8 cellular contexts compared by ENCODE assay signal in genomic region chr1:203673550-203674411, GRCh38. TPM values are rescaled to one million over a fixed set of nuclear protein-coding genes. Genes with fewer than 3 reads are reported as not detected.
DNase-seq lines count a peak whose midpoint lies in the region; ATAC-seq and TF ChIP-seq lines count a peak whose summit lies in the region.

No MANE protein-coding gene starts in this region.

- no peaks in the 10 kb centered on the region for H3K27me3 ChIP-seq in lung (ENCODE audit: control insufficient read depth, insufficient read depth)

- DNase-seq in ELF-1 (ENCODE audit: low read depth, low spot score) (peak; percentile 58), Kasumi-1 (lab: John Stamatoyannopoulos, UW) (peak; percentile 99 to 100), choroid plexus epithelial cell (ENCODE audit: low read depth) (peak; percentile 88), lung (ENCODE audit: low spot score) (peak; percentile 51)
- DNase-seq in stimulated activated CD8-positive, alpha-beta memory T cell treated with anti-CD3 and anti-CD28 coated beads, Interleukin-15, amount 100 ng/mL, for 1 hour (ENCODE audit: low read depth): peak; percentile 33

- H3K36me3 ChIP-seq in lung (ENCODE audit: control insufficient read depth in 2 of 2, insufficient read depth in 2 of 2, low read length in 2 of 2): peaks cover 4 to 9% of the 10 kb centered on the region in 2 donors

- H3K27ac ChIP-seq in lung (ENCODE audit: low read depth in 1 of 2, low read length in 1 of 2): peak overlapping the region; percentile 82 to 94

- TF ChIP-seq CTCF in choroid plexus epithelial cell (conservative IDR thresholded peaks at IDR 0.05; ENCODE audit: low read depth, low read length) (peak; percentile 32), lung (IDR thresholded peaks at IDR 0.05; ENCODE audit: control extremely low read depth, extremely low read depth) (no peak)

- WGBS in lung, 2 donors: 14 to 28% methylated on average over 13 of the region's 13 CpGs

- H3K9me3 ChIP-seq in lung (ENCODE audit: control insufficient read depth in 2 of 2, insufficient read depth in 1 of 2, low read length in 1 of 2): no peaks in the 10 kb centered on the region

- ATAC-seq in activated CD4-positive, CD25-positive, alpha-beta regulatory T cell treated with anti-CD3 and anti-CD28 coated beads, Interleukin-2, amount 50 U/mL, for 24 hours: peak; percentile 82 to 83
- peak; percentile 81 for ATAC-seq in lung (ENCODE audit: insufficient read depth, low FRiP score)
- ATAC-seq in HG03521 (IDR thresholded peaks at IDR 0.05; ENCODE audit: unreplicated experiment): no peak
- ATAC-seq in GM21515 (IDR thresholded peaks at IDR 0.05; ENCODE audit: unreplicated experiment): no peak

- no peak overlapping the region for H3K4me3 ChIP-seq in choroid plexus epithelial cell (ENCODE audit: low read depth, low read length)
- no peak overlapping the region for H3K4me3 ChIP-seq in lung

- H3K4me1 ChIP-seq in lung (ENCODE audit: control insufficient read depth in 2 of 2, insufficient read depth in 2 of 2, low read length in 2 of 2): peaks cover 31 to 41% of the 10 kb centered on the region in 2 donors

RNA-seq across cellular contexts. Expression of gene ATP2B4, which starts 47.1 kb away (rescaled TPM):
- total RNA-seq in lung: 100 to 1,000 TPM in 1 of 2 donors, 10 to 100 TPM in 1; 99.6 to 145 TPM
- polyA plus RNA-seq in lung: 10 to 100 TPM; 35.9 to 53.1 TPM

Comparison
In these comparisons a context has a peak if more than half of its experiments do, and no peak if none do; other contexts are left out.
1. DNase-seq: peak in every context shown above with its lines; median percentile 100 in Kasumi-1; 88 in choroid plexus epithelial cell; 58 in ELF-1; 51 in lung; 33 in stimulated activated CD8-positive, alpha-beta memory T cell treated with anti-CD3 and anti-CD28 coated beads, Interleukin-15, amount 100 ng/mL, for 1 hour.
2. ATAC-seq: peak in activated CD4-positive, CD25-positive, alpha-beta regulatory T cell treated with anti-CD3 and anti-CD28 coated beads, Interleukin-2, amount 50 U/mL, for 24 hours (2 of 2) and lung (single experiment); none in HG03521 (single experiment) and GM21515 (single experiment).